19 cellular contexts compared by ENCODE assay signal in the genomic region with DNA sequence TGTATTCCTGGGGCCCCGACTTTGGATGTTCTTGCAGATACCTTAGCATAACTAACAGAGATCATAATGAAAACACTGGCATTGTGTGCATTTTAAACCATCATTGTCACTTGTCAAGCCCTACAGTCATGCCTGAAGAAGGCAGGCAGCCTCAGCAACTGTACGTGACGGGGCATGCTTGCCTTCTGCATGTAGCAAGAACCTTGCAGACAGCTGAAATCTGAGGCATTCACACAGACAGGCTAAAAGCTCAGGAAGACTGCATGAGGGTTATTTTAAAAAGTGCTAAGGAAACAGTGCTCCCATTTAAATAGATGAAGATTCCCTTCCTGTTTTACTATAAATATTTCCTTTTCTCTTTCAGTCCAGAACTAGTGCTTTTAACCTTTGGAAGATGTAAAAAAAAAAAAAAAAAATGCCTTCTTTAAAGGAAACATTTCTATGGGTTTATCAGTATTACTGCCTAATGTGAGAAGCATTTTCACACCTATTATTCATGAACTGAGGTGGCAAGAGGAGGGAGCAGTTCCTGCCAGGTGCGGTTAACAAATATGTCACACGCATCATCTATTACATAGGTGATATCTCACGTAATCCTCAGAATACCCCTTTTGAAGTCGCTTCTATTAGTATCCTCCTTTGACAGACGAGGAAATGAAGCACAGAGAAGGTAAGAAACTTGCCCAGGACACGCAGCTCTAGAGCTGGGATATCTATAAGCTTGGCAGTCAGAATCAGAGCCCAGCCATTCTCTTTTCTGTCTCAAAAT.
DNase-seq lines count a peak whose midpoint lies in the region; ATAC-seq, FAIRE-seq and TF ChIP-seq lines count a peak whose summit lies in the region.
"Had no signal": no experiment of that assay in that cellular context is flagged by ENCODE, and none has a peak within 500 bp of the region (broad histone marks: within the 10 kb centered on the region; RNA-seq: fewer than 3 reads in every experiment).

No MANE protein-coding gene starts in this region.

- FAIRE-seq in astrocyte (lab: Jason Lieb, UNC): no peak

- H3K4me1 Mint-ChIP-seq in activated CD8-positive, alpha-beta memory T cell treated with anti-CD3 and anti-CD28 coated beads, Interleukin-2, amount 10 ng/mL, durations not matched to agents 7 days and 5 days: peaks cover 34% of the 10 kb centered on the region
- H3K4me1 Mint-ChIP-seq in astrocyte (ENCODE audit: low read depth, unreplicated experiment): peaks cover 12% of the 10 kb centered on the region
- peaks cover 3 to 6% of the 10 kb centered on the region in 2 donors for H3K4me1 Mint-ChIP-seq in natural killer cell

- peaks cover 5% of the 10 kb centered on the region for H3K27me3 ChIP-seq in astrocyte (ENCODE audit: insufficient read depth, low read length)

- no peak overlapping the region for H3K4me2 ChIP-seq in astrocyte (ENCODE audit: low read length)
- H3K4me2 ChIP-seq: KMS-11 had no signal

- no peaks in the 10 kb centered on the region for H4K20me1 ChIP-seq in astrocyte (ENCODE audit: insufficient read depth, low read length)

- H3K27ac ChIP-seq in astrocyte (ENCODE audit: low read depth, low read length): no peak overlapping the region
- H3K27ac ChIP-seq: KMS-11 had no signal

- CTCF ChIA-PET in activated CD8-positive, alpha-beta memory T cell treated with anti-CD3 and anti-CD28 coated beads, Interleukin-2, amount 10 ng/mL, durations not matched to agents 7 days and 5 days (lab: Charles Lee): interaction anchor here (1.3 to 5.2 kb wide), 4 partner anchors 9 to 51 kb away, joined by 3 to 28 read pairs (median 8); no protein-coding TSS in a partner anchor

- peaks cover 50% of the 10 kb centered on the region for H3K36me3 Mint-ChIP-seq in activated CD8-positive, alpha-beta memory T cell treated with anti-CD3 and anti-CD28 coated beads, Interleukin-2, amount 10 ng/mL, durations not matched to agents 7 days and 5 days
- peaks cover 2% of the 10 kb centered on the region for H3K36me3 Mint-ChIP-seq in astrocyte (ENCODE audit: low read depth, unreplicated experiment)
- peaks cover 8% of the 10 kb centered on the region for H3K36me3 Mint-ChIP-seq in natural killer cell

- intact Hi-C loops in natural killer cell (cut with micrococcal nuclease): loop anchor here (1.0 to 10.0 kb wide), 7 partner anchors 9 to 755 kb away; no protein-coding TSS in a partner anchor

- H3K9ac ChIP-seq in astrocyte (ENCODE audit: low read length): no peak overlapping the region
- H3K9ac ChIP-seq: KMS-11 had no signal

- H3K9me3 ChIP-seq in astrocyte (ENCODE audit: insufficient read depth, low read depth, low read length): no peaks in the 10 kb centered on the region

- H3K9me3 Mint-ChIP-seq in activated CD8-positive, alpha-beta memory T cell treated with anti-CD3 and anti-CD28 coated beads, Interleukin-2, amount 10 ng/mL, durations not matched to agents 7 days and 5 days (ENCODE audit: low read depth): no peaks in the 10 kb centered on the region
- H3K9me3 Mint-ChIP-seq in astrocyte (ENCODE audit: unreplicated experiment) (no peaks in the 10 kb centered on the region), natural killer cell (no peaks in the 10 kb centered on the region)
- H3K9me3 Mint-ChIP-seq: dendritic cell treated with granulocyte-macrophage colony-stimulating factor and Interleukin-4, amounts not matched to agents 40 ng/mL and 50 ng/mL, for 4 days had no signal

- peaks cover 3% of the 10 kb centered on the region for H3K4me1 ChIP-seq in astrocyte (ENCODE audit: insufficient read depth, low read length)

- no peaks in the 10 kb centered on the region for H3K27me3 Mint-ChIP-seq in activated CD8-positive, alpha-beta memory T cell treated with anti-CD3 and anti-CD28 coated beads, Interleukin-2, amount 10 ng/mL, durations not matched to agents 7 days and 5 days
- H3K27me3 Mint-ChIP-seq in astrocyte (ENCODE audit: low read depth, unreplicated experiment) (peaks cover 2% of the 10 kb centered on the region), natural killer cell (ENCODE audit: low read depth in 2 of 2) (no peaks in the 10 kb centered on the region)
- H3K27me3 Mint-ChIP-seq: dendritic cell treated with granulocyte-macrophage colony-stimulating factor and Interleukin-4, amounts not matched to agents 40 ng/mL and 50 ng/mL, for 4 days had no signal

- no peaks in the 10 kb centered on the region for H3K36me3 ChIP-seq in astrocyte (ENCODE audit: insufficient read depth, low read length)

- no peak overlapping the region for H2AFZ ChIP-seq in astrocyte (ENCODE audit: low read depth, low read length)

- no peak overlapping the region for H3K4me3 ChIP-seq in astrocyte (ENCODE audit: insufficient read depth, low read depth, low read length)

- ATAC-seq in activated CD8-positive, alpha-beta memory T cell treated with anti-CD3 and anti-CD28 coated beads, Interleukin-2, amount 10 ng/mL, durations not matched to agents 7 days and 5 days: peak; percentile 51
- peak; percentile 69 to 89 (median 88) for ATAC-seq in natural killer cell
- ATAC-seq in GM19324 (IDR thresholded peaks at IDR 0.05; ENCODE audit: low FRiP score, unreplicated experiment): no peak
- ATAC-seq: left lobe of liver had no signal

- peak overlapping the region; percentile 0 for H3K4me3 Mint-ChIP-seq in activated CD8-positive, alpha-beta memory T cell treated with anti-CD3 and anti-CD28 coated beads, Interleukin-2, amount 10 ng/mL, durations not matched to agents 7 days and 5 days
- H3K4me3 Mint-ChIP-seq in astrocyte (ENCODE audit: unreplicated experiment) (no peak overlapping the region), natural killer cell (no peak overlapping the region)
- H3K4me3 Mint-ChIP-seq: dendritic cell treated with granulocyte-macrophage colony-stimulating factor and Interleukin-4, amounts not matched to agents 40 ng/mL and 50 ng/mL, for 4 days had no signal

- H3K79me2 ChIP-seq in astrocyte (ENCODE audit: insufficient read depth, low read length): no peaks in the 10 kb centered on the region

- TF ChIP-seq CTCF in astrocyte (IDR thresholded peaks at IDR 0.05; ENCODE audit: insufficient read depth, low read depth, low read length) (no peak), natural killer cell (IDR thresholded peaks at IDR 0.05) (no peak)

- DNase-seq in activated CD8-positive, alpha-beta memory T cell treated with anti-CD3 and anti-CD28 coated beads, Interleukin-2, amount 10 ng/mL, durations not matched to agents 7 days and 5 days: peak; percentile 69
- DNase-seq in activated CD8-positive, alpha-beta memory T cell treated with anti-CD3 and anti-CD28 coated beads for 24 hours: no peak
- peak in 4 of 5 donors; percentile 25 to 71 (median 32) for DNase-seq in T-helper 1 cell
- DNase-seq in astrocyte (ENCODE audit: low read depth): no peak
- DNase-seq in natural killer cell: peak; percentile 42
- DNase-seq in inferior parietal cortex (ENCODE audit: extremely low spot score): no peak
- DNase-seq in NCI-H1092 (lab: John Stamatoyannopoulos, UW): no peak
- DNase-seq: activated CD4-positive, alpha-beta T cell treated with anti-CD3 and anti-CD28 coated beads, Interleukin-2, amount 50 U/mL, for 4 hours; hypothalamus; NCI-H1417; NCI-H2227 treated with DMSO at 0.1 percent for 48 hours; Right ventricle myocardium superior; stimulated activated CD4-positive, alpha-beta T cell treated with anti-CD3 and anti-CD28 coated beads, Interleukin-15, amount 100 ng/mL, for 24 hours; T1000 had no signal

- H3K27ac Mint-ChIP-seq in activated CD8-positive, alpha-beta memory T cell treated with anti-CD3 and anti-CD28 coated beads, Interleukin-2, amount 10 ng/mL, durations not matched to agents 7 days and 5 days: peak overlapping the region; percentile 99
- H3K27ac Mint-ChIP-seq in astrocyte (ENCODE audit: unreplicated experiment): peak overlapping the region; percentile 43
- no peak overlapping the region for H3K27ac Mint-ChIP-seq in natural killer cell
- H3K27ac Mint-ChIP-seq: dendritic cell treated with granulocyte-macrophage colony-stimulating factor and Interleukin-4, amounts not matched to agents 40 ng/mL and 50 ng/mL, for 4 days; progenitor cell of endocrine pancreas had no signal

Comparison
In these comparisons a context has a peak if more than half of its experiments do, and no peak if none do; other contexts are left out.
1. DNase-seq: peak in activated CD8-positive, alpha-beta memory T cell treated with anti-CD3 and anti-CD28 coated beads, Interleukin-2, amount 10 ng/mL, durations not matched to agents 7 days and 5 days (single experiment), T-helper 1 cell (4 of 5) and natural killer cell (single experiment); none in activated CD8-positive, alpha-beta memory T cell treated with anti-CD3 and anti-CD28 coated beads for 24 hours (single experiment), astrocyte (single experiment), inferior parietal cortex (single experiment) and NCI-H1092 (single experiment).
2. H3K27ac Mint-ChIP-seq: peak in activated CD8-positive, alpha-beta memory T cell treated with anti-CD3 and anti-CD28 coated beads, Interleukin-2, amount 10 ng/mL, durations not matched to agents 7 days and 5 days (single experiment) and astrocyte (single experiment); none in natural killer cell (0 of 2).